ENCODE assay signal across 30 cellular contexts in genomic region chr7:66400400-66400799, GRCh38.
DNase-seq lines count a peak whose midpoint lies in the region; ATAC-seq, FAIRE-seq and TF ChIP-seq lines count a peak whose summit lies in the region.
"Had no signal": no experiment of that assay in that cellular context is flagged by ENCODE, and none has a peak within 500 bp of the region (broad histone marks: within the 10 kb centered on the region; RNA-seq: fewer than 3 reads in every experiment).

No MANE protein-coding gene starts in this region.

- no peak for DNase-seq in K562 (ENCODE audit: extremely low read depth in 1 of 4, low spot score in 3 of 4)
- no peak for DNase-seq in activated naive CD8-positive, alpha-beta T cell treated with anti-CD3 and anti-CD28 coated beads for 36 hours
- DNase-seq: 8988T; ACHN; AML-193; BE2C; C1 segment of cervical spinal cord; Caco-2; Calu3; CD4-positive, alpha-beta memory T cell; CD4-positive, alpha-beta T cell; CD4-positive, CD25-positive, alpha-beta regulatory T cell; CD8-positive, alpha-beta memory T cell; CD8-positive, alpha-beta T cell; COR-L47; DMS 273 treated with DMSO at 0.1 percent for 48 hours; DMS153; DMS53; DMS79; DMS79 treated with DMSO at 0.1 percent for 48 hours; DND-41 had no signal

- H3K4me3 ChIP-seq in K562, result no peak overlapping the region
- H3K4me3 ChIP-seq: A549; BLaER1; BLaER1 treated with 17β-estradiol and CSF1 and Interleukin-3, amounts not matched to agents 10 nM and 100 nM had no signal

- H3K9me3 ChIP-seq in K562 (replicated peaks; ENCODE audit: control insufficient read depth, insufficient read depth, low read depth, low read length), result no peaks in the 10 kb centered on the region
- H3K9me3 ChIP-seq: A549, BE2C, BLaER1, Caco-2 had no signal

- peaks cover 7% of the 10 kb centered on the region for H3K9me3 Mint-ChIP-seq in activated naive CD8-positive, alpha-beta T cell treated with anti-CD3 and anti-CD28 coated beads for 36 hours

- no peaks in the 10 kb centered on the region for H3K27me3 ChIP-seq in K562 (ENCODE audit: control insufficient read depth in 2 of 2, insufficient read depth in 2 of 2, low read length in 2 of 2)
- H3K27me3 ChIP-seq: BE2C; BLaER1; BLaER1 treated with 17β-estradiol and CSF1 and Interleukin-3, amounts not matched to agents 10 nM and 100 nM had no signal

- no peak overlapping the region for H2AFZ ChIP-seq in K562 (ENCODE audit: low read depth, low read length)

- intact Hi-C loops in K562 (cut with micrococcal nuclease), result no loop called here

- CTCF ChIA-PET in K562 (lab: Yijun Ruan, JAX; ENCODE audit: low intra/inter-chr PET ratio), result interaction anchor here (0.6 kb wide), 1 partner anchor 369 kb away, joined by 4 read pairs; no protein-coding TSS in a partner anchor

- TF ChIP-seq EP300 in K562 (IDR thresholded peaks at IDR 0.05; ENCODE audit: low read length), result no peak

- in situ Hi-C loops in K562 (cut with MboI), result no loop called here

- no peaks in the 10 kb centered on the region for H3K4me1 Mint-ChIP-seq in activated naive CD8-positive, alpha-beta T cell treated with anti-CD3 and anti-CD28 coated beads for 36 hours
- H3K4me1 Mint-ChIP-seq: B cell; CD4-positive, alpha-beta memory T cell; CD4-positive, CD25-positive, alpha-beta regulatory T cell; CD8-positive, alpha-beta memory T cell had no signal

- ATAC-seq in K562, result no peak
- ATAC-seq: A549; CD8-positive, alpha-beta T cell had no signal

- 65% methylated on average over 3 of the region's 3 CpGs for WGBS in K562 (ENCODE audit: insufficient coverage, low coverage, missing lambda C conversion rate)

- no peak for TF ChIP-seq CTCF in K562 (IDR thresholded peaks at IDR 0.05 in 2 of 3, conservative IDR thresholded peaks at IDR 0.05 in 1 of 3; ENCODE audit: insufficient read depth in 2 of 3, low read depth in 1 of 3, low read length in 3 of 3)

- no peak overlapping the region for H3K27ac ChIP-seq in K562 (ENCODE audit: extremely low read depth, low read depth, low read length)
- H3K27ac ChIP-seq: 22Rv1; A549; BLaER1; BLaER1 treated with 17β-estradiol and CSF1 and Interleukin-3, amounts not matched to agents 10 nM and 100 nM; C4-2B had no signal

- no peaks in the 10 kb centered on the region for H3K9me1 ChIP-seq in K562 (ENCODE audit: control insufficient read depth, insufficient read depth, low read length)

- POLR2A ChIA-PET in K562 (lab: Yijun Ruan, JAX), result interaction anchor here (0.8 kb wide), 1 partner anchor 13 kb away, joined by 3 read pairs; no protein-coding TSS in a partner anchor

- no peak for TF ChIP-seq POLR2A in K562 (conservative IDR thresholded peaks at IDR 0.05)

- BruUV-seq in K562 (replicated peaks; lab: Mats Ljungman, UMichigan), result no TSS peak

- H3K36me3 ChIP-seq in K562 (ENCODE audit: control insufficient read depth, insufficient read depth, low read length), result peaks cover 9% of the 10 kb centered on the region; the same call in 1 of the 3 replicates
- H3K36me3 ChIP-seq: BE2C had no signal

- TF ChIP-seq RAD21 in K562 (CRISPR knock-in tag; conservative IDR thresholded peaks at IDR 0.05 in 1 of 2, IDR thresholded peaks at IDR 0.05 in 1 of 2), result no peak

- H4K20me1 ChIP-seq in K562 (replicated peaks; ENCODE audit: control insufficient read depth, insufficient read depth, low read length), result no peaks in the 10 kb centered on the region
- H4K20me1 ChIP-seq: BLaER1; BLaER1 treated with 17β-estradiol and CSF1 and Interleukin-3, amounts not matched to agents 10 nM and 100 nM had no signal

- H3K4me1 ChIP-seq in K562 (replicated peaks in 1 of 2; ENCODE audit: control insufficient read depth in 2 of 2, insufficient read depth in 2 of 2, low read length in 2 of 2), result no peaks in the 10 kb centered on the region
- H3K4me1 ChIP-seq: BE2C, BLaER1, Caco-2 had no signal

- no peak for FAIRE-seq in K562 (lab: Jason Lieb, UNC)
- FAIRE-seq: A204.1, A549, D721Med had no signal

- H3K36me3 Mint-ChIP-seq in activated naive CD8-positive, alpha-beta T cell treated with anti-CD3 and anti-CD28 coated beads for 36 hours, result peaks cover 19% of the 10 kb centered on the region

- no peak overlapping the region for H3K4me2 ChIP-seq in K562 (ENCODE audit: insufficient read depth, low read length)
- H3K4me2 ChIP-seq: A549, BLaER1 had no signal

- H3K27ac Mint-ChIP-seq in activated naive CD8-positive, alpha-beta T cell treated with anti-CD3 and anti-CD28 coated beads for 36 hours, result no peak overlapping the region
- H3K27ac Mint-ChIP-seq: B cell; CD4-positive, alpha-beta T cell; CD4-positive, CD25-positive, alpha-beta regulatory T cell; CD8-positive, alpha-beta memory T cell; CD8-positive, alpha-beta T cell had no signal

- H3K9ac ChIP-seq in K562 (ENCODE audit: insufficient read depth in 1 of 2, low read depth in 2 of 2, low read length in 2 of 2), result no peak overlapping the region
- H3K9ac ChIP-seq: BLaER1; BLaER1 treated with 17β-estradiol and CSF1 and Interleukin-3, amounts not matched to agents 10 nM and 100 nM had no signal

- no peaks in the 10 kb centered on the region for H3K79me2 ChIP-seq in K562 (ENCODE audit: control insufficient read depth, insufficient read depth, low read length)

- no peaks in the 10 kb centered on the region for H3K27me3 Mint-ChIP-seq in activated naive CD8-positive, alpha-beta T cell treated with anti-CD3 and anti-CD28 coated beads for 36 hours
- H3K27me3 Mint-ChIP-seq: B cell; CD4-positive, alpha-beta memory T cell; CD4-positive, alpha-beta T cell; CD4-positive, CD25-positive, alpha-beta regulatory T cell; CD8-positive, alpha-beta memory T cell had no signal

- H3K4me3 Mint-ChIP-seq in activated naive CD8-positive, alpha-beta T cell treated with anti-CD3 and anti-CD28 coated beads for 36 hours, result no peak overlapping the region
- H3K4me3 Mint-ChIP-seq: B cell; CD14-positive monocyte; CD4-positive, alpha-beta memory T cell; CD4-positive, alpha-beta T cell; CD4-positive, CD25-positive, alpha-beta regulatory T cell; CD8-positive, alpha-beta memory T cell; CD8-positive, alpha-beta T cell had no signal

TF ChIP-seq in K562, 482 proteins besides CTCF, POLR2A, EP300 and RAD21:
- TF ChIP-seq CUX1 (CRISPR knock-in tag; IDR thresholded peaks at IDR 0.05), result peak; percentile 98
- TF ChIP-seq MCM3 (IDR thresholded peaks at IDR 0.05), result no peak
